ENCODE assay signal across 28 cellular contexts in the genomic region with DNA sequence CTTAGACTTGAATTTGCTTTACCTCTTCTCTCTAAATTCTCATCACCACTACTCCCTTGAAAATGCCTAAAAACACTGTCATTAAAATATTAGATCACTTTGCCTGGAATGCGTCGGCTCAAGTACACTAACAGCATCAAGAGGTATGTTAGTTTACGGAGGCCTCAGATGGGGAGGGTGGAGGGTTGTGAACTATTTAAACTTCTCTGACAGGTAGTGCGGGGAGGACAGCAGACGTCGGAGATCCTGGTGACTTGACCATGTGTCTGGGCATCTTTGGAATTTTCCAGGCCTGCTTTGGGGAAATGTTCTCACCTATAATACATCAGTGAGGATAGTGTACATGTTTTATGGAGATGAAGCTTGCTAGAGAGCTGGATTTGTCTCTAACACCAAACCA.
"Had no signal": no experiment of that assay in that cellular context is flagged by ENCODE, and none has a peak within 500 bp of the region (broad histone marks: within the 10 kb centered on the region; RNA-seq: fewer than 3 reads in every experiment).

No MANE protein-coding gene starts in this region.

- H3K4me3 ChIP-seq: adrenal gland, MG63, SJCRH30, SK-N-MC had no signal

- H3K27me3 ChIP-seq: adrenal gland, MG63, SJCRH30 had no signal

- DNase-seq: activated CD4-positive, alpha-beta T cell treated with anti-CD3 and anti-CD28 coated beads, Interleukin-2, amount 10 ng/mL, durations not matched to agents 24 days and 14 days; activated CD4-positive, alpha-beta T cell treated with anti-CD3 and anti-CD28 coated beads, Interleukin-2, amount 50 U/mL, for 4 hours; activated CD8-positive, alpha-beta T cell treated with anti-CD3 and anti-CD28 coated beads for 36 hours; activated gamma-delta T cell treated with Interleukin-2 at 50 U/mL for 16 hours; activated naive CD4-positive, alpha-beta T cell treated with anti-CD3 and anti-CD28 coated beads for 36 hours; activated T-cell treated with anti-CD3 and anti-CD28 coated beads, Interleukin-2, amount 50 U/mL, for 1 hour; activated T-cell treated with anti-CD3 and anti-CD28 coated beads, Interleukin-2, amount 50 U/mL, for 72 hours; adrenal gland; central memory CD4-positive, alpha-beta T cell; Kasumi-1; KG1; MG63; NCI-H1048; NCI-H1105 treated with DMSO at 0.1 percent for 48 hours; NCI-H1436; NCI-H1694; NCI-H2029; NCI-H510A; NCI-H526; NCI-H748 treated with DMSO at 0.1 percent for 48 hours; NK-92 treated with Interleukin-12 subunit alpha and Interleukin-12 subunit beta, amount 100 ng/mL, for 24 hours; PC-3; Right ventricle myocardium superior; SJCRH30 had no signal

- H3K9me3 ChIP-seq: adrenal gland, MG63, SJCRH30 had no signal

- H3K36me3 ChIP-seq: adrenal gland, MG63, SJCRH30 had no signal

- H3K27ac ChIP-seq: adrenal gland, RWPE1, SJCRH30, SK-N-MC had no signal

- H3K4me1 ChIP-seq: adrenal gland had no signal

- ATAC-seq: activated CD8-positive, alpha-beta T cell treated with anti-CD3 and anti-CD28 coated beads for 36 hours; activated naive CD4-positive, alpha-beta T cell treated with anti-CD3 and anti-CD28 coated beads, Interleukin-2, amount 50 U/mL, for 72 hours; activated T-cell treated with anti-CD3 and anti-CD28 coated beads, Interleukin-2, amount 50 U/mL, for 72 hours; activated T-helper 17 cell treated with anti-CD3 and anti-CD28 coated beads, Interleukin-2, amount 50 U/mL, for 72 hours; PC-3 had no signal
